In the genomic region with DNA sequence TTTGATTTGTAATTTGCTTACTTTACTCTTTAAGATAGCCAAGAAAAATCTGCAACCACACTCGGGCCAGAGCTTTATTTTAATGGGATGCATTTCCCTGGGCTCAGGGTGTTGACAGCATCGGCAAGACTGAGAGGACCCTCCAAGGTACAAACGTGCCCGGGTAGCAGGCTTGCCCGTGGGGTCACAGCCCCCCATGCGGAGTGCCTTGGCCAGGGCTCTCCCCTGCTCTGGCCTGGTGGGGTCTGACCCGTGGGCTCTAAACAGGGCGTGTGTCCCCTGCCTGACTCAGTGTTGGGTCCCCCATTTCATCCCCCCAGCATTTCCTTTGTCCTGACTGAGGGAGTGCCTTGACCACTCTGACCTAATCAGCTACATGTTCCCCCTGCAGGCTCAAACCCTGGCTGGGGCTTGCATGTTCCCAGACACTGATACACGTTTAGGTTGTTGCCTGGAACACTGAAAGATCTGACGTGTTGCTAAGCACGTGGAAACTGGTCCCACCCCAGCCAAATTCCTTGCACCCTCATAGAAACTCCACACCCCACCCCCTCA, we compare ENCODE assay signal across 7 cellular contexts. TPM values are rescaled to one million over a fixed set of nuclear protein-coding genes. Genes with fewer than 3 reads are reported as not detected.
"Had no signal": no experiment of that assay in that cellular context is flagged by ENCODE, and none has a peak within 500 bp of the region (broad histone marks: within the 10 kb centered on the region; RNA-seq: fewer than 3 reads in every experiment).

No MANE protein-coding gene starts in this region.

RNA-seq across cellular contexts. Expression of gene TUBA3D, which starts 9.1 kb away (rescaled TPM):
- total RNA-seq: MCF 10A, NCI-H460, OCI-LY7, PC-9, RPMI7951, SJCRH30, SK-MEL-5 had no signal

RNA-seq across cellular contexts. Expression of gene CCDC74A, which starts 42.7 kb away (rescaled TPM):
- total RNA-seq: SJCRH30 had no signal
